Comparison of ENCODE assay signal across 21 cellular contexts in genomic region chr19:1336079-1336684, GRCh38. TPM values are rescaled to one million over a fixed set of nuclear protein-coding genes. Genes with fewer than 3 reads are reported as not detected.
"Had no signal": no experiment of that assay in that cellular context is flagged by ENCODE, and none has a peak within 500 bp of the region (broad histone marks: within the 10 kb centered on the region; RNA-seq: fewer than 3 reads in every experiment).

No MANE protein-coding gene starts in this region.

- H3K27ac Mint-ChIP-seq: activated T-helper 17 cell treated with anti-CD3 and anti-CD28 coated beads, Interleukin-2, amount 50 U/mL, for 72 hours; dendritic cell treated with granulocyte-macrophage colony-stimulating factor and Interleukin-4, amounts not matched to agents 40 ng/mL and 50 ng/mL, for 4 days; effector memory CD8-positive, alpha-beta T cell; immature natural killer cell; nephron; progenitor cell of endocrine pancreas had no signal

- H3K9me3 ChIP-seq: right atrium auricular region, tibial nerve, uterus had no signal

- H3K36me3 Mint-ChIP-seq: immature natural killer cell had no signal

- H3K4me1 ChIP-seq: foreskin keratinocyte, right atrium auricular region, tibial nerve, uterus had no signal

- H3K9me3 Mint-ChIP-seq: activated T-helper 17 cell treated with anti-CD3 and anti-CD28 coated beads, Interleukin-2, amount 50 U/mL, for 72 hours; dendritic cell treated with granulocyte-macrophage colony-stimulating factor and Interleukin-4, amounts not matched to agents 40 ng/mL and 50 ng/mL, for 4 days; effector memory CD8-positive, alpha-beta T cell; immature natural killer cell; nephron had no signal

- H3K27ac ChIP-seq: foreskin keratinocyte, right atrium auricular region, tibial nerve, uterus had no signal

- H3K4me3 Mint-ChIP-seq: activated T-helper 17 cell treated with anti-CD3 and anti-CD28 coated beads, Interleukin-2, amount 50 U/mL, for 72 hours; dendritic cell treated with granulocyte-macrophage colony-stimulating factor and Interleukin-4, amounts not matched to agents 40 ng/mL and 50 ng/mL, for 4 days; effector memory CD8-positive, alpha-beta T cell; immature natural killer cell; nephron had no signal

- H3K4me3 ChIP-seq: right atrium auricular region, tibial nerve, uterus had no signal

- H3K27me3 ChIP-seq: foreskin keratinocyte, right atrium auricular region, uterus had no signal

- H3K4me1 Mint-ChIP-seq: activated T-helper 17 cell treated with anti-CD3 and anti-CD28 coated beads, Interleukin-2, amount 50 U/mL, for 72 hours; immature natural killer cell; nephron had no signal

- DNase-seq: activated CD4-positive, alpha-beta T cell treated with anti-CD3 and anti-CD28 coated beads, Interleukin-2, amount 50 U/mL, for 48 hours; activated CD4-positive, CD25-positive, alpha-beta regulatory T cell treated with anti-CD3 and anti-CD28 coated beads, Interleukin-2, amount 50 U/mL, for 72 hours; activated naive CD4-positive, alpha-beta T cell treated with Interleukin-2 at 50 U/mL for 16 hours; effector memory CD8-positive, alpha-beta T cell; foreskin keratinocyte; head of caudate nucleus; immature natural killer cell; mesendoderm; stimulated activated CD4-positive, alpha-beta T cell treated with anti-CD3 and anti-CD28 coated beads, Interleukin-15, amount 100 ng/mL, for 24 hours; stimulated activated CD4-positive, alpha-beta T cell treated with anti-CD3 and anti-CD28 coated beads, Interleukin-4, amount 100 ng/mL, for 1 hour; stimulated activated naive CD4-positive, alpha-beta T cell treated with Interleukin-2 at 50 U/mL for 16 hours; substantia nigra; uterus had no signal

- H3K36me3 ChIP-seq: right atrium auricular region, tibial nerve, uterus had no signal

- ATAC-seq: activated T-helper 17 cell treated with anti-CD3 and anti-CD28 coated beads, Interleukin-2, amount 50 U/mL, for 72 hours; effector memory CD8-positive, alpha-beta T cell; foreskin keratinocyte had no signal

RNA-seq across cellular contexts. Expression of gene EFNA2, which starts 50.5 kb away (rescaled TPM):
- total RNA-seq: activated T-helper 17 cell treated with anti-CD3 and anti-CD28 coated beads, Interleukin-2, amount 50 U/mL, for 72 hours; bronchial epithelial cell; foreskin keratinocyte; omental fat pad; right atrium auricular region; tibial nerve had no signal
- polyA plus RNA-seq: foreskin keratinocyte, immature natural killer cell had no signal
